20 cellular contexts compared by ENCODE assay signal in genomic region chr6:63652980-63653379, GRCh38. TPM values are rescaled to one million over a fixed set of nuclear protein-coding genes. Genes with fewer than 3 reads are reported as not detected.
DNase-seq lines count a peak whose midpoint lies in the region; ATAC-seq, FAIRE-seq and TF ChIP-seq lines count a peak whose summit lies in the region.
"Had no signal": no experiment of that assay in that cellular context is flagged by ENCODE, and none has a peak within 500 bp of the region (broad histone marks: within the 10 kb centered on the region; RNA-seq: fewer than 3 reads in every experiment).

No MANE protein-coding gene starts in this region.

- H2AFZ ChIP-seq in KMS-11 (ENCODE audit: low read depth), result no peak overlapping the region
- H2AFZ ChIP-seq in GM12878 (ENCODE audit: control insufficient read depth, low read depth, low read length), result no peak overlapping the region

- H3K4me1 ChIP-seq in KMS-11 (ENCODE audit: low read depth, poor library complexity, severe bottlenecking), result peaks cover 82% of the 10 kb centered on the region
- no peaks in the 10 kb centered on the region; the same call in 1 of the 2 replicates for H3K4me1 ChIP-seq in GM12878 (ENCODE audit: control insufficient read depth, insufficient read depth, low read length)
- peaks cover 0 to 35% (median 3%) of the 10 kb centered on the region in 4 donors for H3K4me1 ChIP-seq in Peyer's patch
- H3K4me1 ChIP-seq in testis, result peaks cover 7% of the 10 kb centered on the region
- H3K4me1 ChIP-seq: BE2C had no signal

- RAD21 ChIA-PET in GM12878 (lab: Charles Lee; ENCODE audit: unreplicated experiment), result no interaction called here

- TF ChIP-seq RAD21 in GM12878 (IDR thresholded peaks at IDR 0.05; ENCODE audit: insufficient read depth, low read depth, low read length), result no peak

- H3K79me2 ChIP-seq in KMS-11 (ENCODE audit: insufficient read depth, low read depth) (peaks cover 99% of the 10 kb centered on the region), GM12878 (ENCODE audit: control insufficient read depth, insufficient read depth, low read length) (peaks cover 93% of the 10 kb centered on the region)

- FAIRE-seq in GM12878 (lab: Jason Lieb, UNC), result no peak
- FAIRE-seq: A549, G401.6, H1 had no signal

- H3K9me3 ChIP-seq in GM12878 (replicated peaks; ENCODE audit: control insufficient read depth, insufficient read depth, low read length), result peaks cover 9% of the 10 kb centered on the region
- H3K9me3 ChIP-seq in Peyer's patch, result no peaks in the 10 kb centered on the region
- no peaks in the 10 kb centered on the region for H3K9me3 ChIP-seq in testis
- H3K9me3 ChIP-seq: BE2C had no signal

- POLR2A ChIA-PET in GM12878 (lab: Charles Lee), result interaction anchor here (0.6 to 0.7 kb wide), 2 partner anchors 27 to 604 kb away, joined by 3 to 4 read pairs; no protein-coding TSS in a partner anchor

- in situ Hi-C loops in GM12878 (cut with MboI), result no loop called here

- H3K4me2 ChIP-seq in KMS-11, result peak overlapping the region; percentile 31
- no peak overlapping the region for H3K4me2 ChIP-seq in GM12878 (ENCODE audit: control insufficient read depth, insufficient read depth)
- H3K4me2 ChIP-seq: A549 had no signal

- no peaks in the 10 kb centered on the region for H3K27me3 Mint-ChIP-seq in activated naive CD8-positive, alpha-beta T cell
- no peaks in the 10 kb centered on the region for H3K27me3 Mint-ChIP-seq in activated naive CD8-positive, alpha-beta T cell treated with anti-CD3 and anti-CD28 coated beads for 36 hours

- H4K20me1 ChIP-seq in KMS-11 (ENCODE audit: insufficient read depth) (0 out of 2 replicates have a peak, but pooled peaks cover 10% of the 10 kb centered on the region), GM12878 (ENCODE audit: control insufficient read depth, insufficient read depth) (no peaks in the 10 kb centered on the region)

- H3K9ac ChIP-seq in KMS-11 (no peak overlapping the region), GM12878 (ENCODE audit: control insufficient read depth, insufficient read depth, low read length) (no peak overlapping the region)

- no peaks in the 10 kb centered on the region for H3K9me3 Mint-ChIP-seq in activated naive CD8-positive, alpha-beta T cell (ENCODE audit: low read depth)
- H3K9me3 Mint-ChIP-seq in activated naive CD8-positive, alpha-beta T cell treated with anti-CD3 and anti-CD28 coated beads for 36 hours, result peaks cover 8% of the 10 kb centered on the region

- intact Hi-C loops in GM12878 (cut with micrococcal nuclease; ENCODE audit: unreplicated experiment) (no loop called here), testis (cut with DNase I; ENCODE audit: low total_unique reads) (no loop called here)

- no peak for DNase-seq in activated naive CD8-positive, alpha-beta T cell treated with anti-CD3 and anti-CD28 coated beads for 36 hours
- DNase-seq in GM12878 (ENCODE audit: low read depth, low spot score) (no peak), Peyer's patch (no peak), testis (no peak), NCI-H1048 (lab: John Stamatoyannopoulos, UW) (no peak)
- DNase-seq: BE2C, Calu3, IMR-90, NCI-H1417 treated with DMSO at 0.1 percent for 48 hours, NCI-H187 treated with DMSO at 0.1 percent for 48 hours, NCI-H2107, NCI-H446 treated with DMSO at 0.1 percent for 48 hours, NCI-H526 treated with DMSO at 0.1 percent for 48 hours, Right ventricle myocardium superior had no signal

- BruUV-seq in GM12878 (replicated peaks; lab: Mats Ljungman, UMichigan), result no TSS peak

- H3K27ac ChIP-seq in KMS-11 (no peak overlapping the region), GM12878 (ENCODE audit: control insufficient read depth, insufficient read depth) (no peak overlapping the region), Peyer's patch (no peak overlapping the region), testis (no peak overlapping the region)
- H3K27ac ChIP-seq: A549 had no signal

- TF ChIP-seq CTCF in KMS-11 (conservative IDR thresholded peaks at IDR 0.05; ENCODE audit: low read depth, low read length) (no peak), GM12878 (IDR thresholded peaks at IDR 0.05 in 2 of 3, conservative IDR thresholded peaks at IDR 0.05 in 1 of 3; ENCODE audit: control insufficient read depth in 2 of 3, extremely low read depth in 1 of 3, insufficient read depth in 1 of 3, low read depth in 3 of 3, low read length in 3 of 3) (no peak), Peyer's patch (IDR thresholded peaks at IDR 0.05) (no peak), testis (IDR thresholded peaks at IDR 0.05) (no peak)

- peak overlapping the region; percentile 6 for H3K4me3 Mint-ChIP-seq in activated naive CD8-positive, alpha-beta T cell
- no peak overlapping the region for H3K4me3 Mint-ChIP-seq in activated naive CD8-positive, alpha-beta T cell treated with anti-CD3 and anti-CD28 coated beads for 36 hours

- WGBS in GM12878 (ENCODE audit: insufficient coverage, insufficient replicate concordance, low lambda C conversion rate, missing lambda C conversion rate), result 51% methylated on average over 2 of the region's 2 CpGs
- 58 to 65% methylated on average over 2 of the region's 2 CpGs for WGBS in testis, 2 donors

- H3K4me3 ChIP-seq in KMS-11 (IDR thresholded peaks at IDR 0.05; ENCODE audit: insufficient read depth, low read depth, low read length) (no peak overlapping the region), GM12878 (no peak overlapping the region), Peyer's patch (no peak overlapping the region), testis (no peak overlapping the region)
- H3K4me3 ChIP-seq: A549 had no signal

- no peak for TF ChIP-seq EP300 in GM12878 (IDR thresholded peaks at IDR 0.05; ENCODE audit: borderline replicate concordance in 1 of 2, control insufficient read depth in 1 of 2, low read depth in 2 of 2, low read length in 2 of 2)

- no peak for ATAC-seq in GM12878
- ATAC-seq: A549, HCT116 had no signal

- peak overlapping the region; percentile 46 for H3K27ac Mint-ChIP-seq in activated naive CD8-positive, alpha-beta T cell
- H3K27ac Mint-ChIP-seq in activated naive CD8-positive, alpha-beta T cell treated with anti-CD3 and anti-CD28 coated beads for 36 hours, result no peak overlapping the region

- no peaks in the 10 kb centered on the region for H3K27me3 ChIP-seq in KMS-11 (ENCODE audit: insufficient read depth, low read depth)
- no peaks in the 10 kb centered on the region for H3K27me3 ChIP-seq in GM12878 (replicated peaks in 1 of 2; ENCODE audit: control insufficient read depth in 2 of 2, insufficient read depth in 2 of 2, low read length in 1 of 2)
- no peaks in the 10 kb centered on the region for H3K27me3 ChIP-seq in Peyer's patch
- H3K27me3 ChIP-seq in testis, result no peaks in the 10 kb centered on the region
- H3K27me3 ChIP-seq: BE2C had no signal

- peaks cover 84% of the 10 kb centered on the region for H3K4me1 Mint-ChIP-seq in activated naive CD8-positive, alpha-beta T cell (ENCODE audit: low read depth)
- H3K4me1 Mint-ChIP-seq in activated naive CD8-positive, alpha-beta T cell treated with anti-CD3 and anti-CD28 coated beads for 36 hours, result peaks cover 62% of the 10 kb centered on the region

- H3K36me3 ChIP-seq in KMS-11 (ENCODE audit: insufficient read depth) (no peaks in the 10 kb centered on the region), GM12878 (ENCODE audit: control insufficient read depth in 2 of 2, insufficient read depth in 2 of 2, low read length in 1 of 2) (peaks cover 0 to 8% of the 10 kb centered on the region in 2 experiments; a peak in 2 of 4 replicates), Peyer's patch (no peaks in the 10 kb centered on the region), testis (ENCODE audit: low read depth, missing control alignments) (no peaks in the 10 kb centered on the region)
- H3K36me3 ChIP-seq: BE2C had no signal

- TF ChIP-seq POLR2A in GM12878 (IDR thresholded peaks at IDR 0.05; ENCODE audit: low read depth, low read length) (no peak), Peyer's patch (IDR thresholded peaks at IDR 0.05) (no peak), testis (IDR thresholded peaks at IDR 0.05) (no peak)

- CTCF ChIA-PET in GM12878 (lab: Yijun Ruan, JAX), result no interaction called here

- H3K36me3 Mint-ChIP-seq in activated naive CD8-positive, alpha-beta T cell, result peaks cover 5% of the 10 kb centered on the region
- peaks cover 33% of the 10 kb centered on the region for H3K36me3 Mint-ChIP-seq in activated naive CD8-positive, alpha-beta T cell treated with anti-CD3 and anti-CD28 coated beads for 36 hours

- SMC1A ChIA-PET in GM12878 (lab: Charles Lee; ENCODE audit: uncharacterized antibody, unreplicated experiment), result interaction anchor here (0.7 to 1.0 kb wide), 3 partner anchors 37 to 625 kb away, joined by 3 read pairs; no protein-coding TSS in a partner anchor

TF ChIP-seq in GM12878, 131 proteins besides CTCF, POLR2A, EP300 and RAD21:
- TF ChIP-seq MEF2A (IDR thresholded peaks at IDR 0.05; ENCODE audit: insufficient read depth, low read depth, low read length), result peak; percentile 64; the same call in 1 of the 2 replicates
- peak; percentile 59 for TF ChIP-seq RUNX3 (IDR thresholded peaks at IDR 0.05; ENCODE audit: low read length)
- TF ChIP-seq ZNF384 (IDR thresholded peaks at IDR 0.05; ENCODE audit: borderline replicate concordance, low read depth, low read length), result peak; percentile 40; the same call in 1 of the 2 replicates
- 0 out of 2 replicates have a peak, but pooled peaks have one; percentile 37 for TF ChIP-seq NBN (IDR thresholded peaks at IDR 0.05)
- TF ChIP-seq DPF2 (IDR thresholded peaks at IDR 0.05), result no peak

RNA-seq across cellular contexts. Expression of gene PHF3, which starts 17.4 kb away (rescaled TPM):
- total RNA-seq in activated naive CD8-positive, alpha-beta T cell treated with anti-CD3 and anti-CD28 coated beads for 36 hours, result 10 to 100 TPM; 46.2 to 48.5 TPM
- 223 and 233 TPM in 2 replicates for total RNA-seq in GM12878 (2013; cell fraction: nucleolus; rRNA removed)
- total RNA-seq in GM12878 (2014; rRNA removed) (38.2 and 43.6 TPM in 2 replicates), GM12878 (2014; rRNA removed; fragmentation: Illumina TruSeq; extraction: Trizol) (59.3 and 61.5 TPM in 2 replicates), GM12878 (2021) (39.4 and 41.1 TPM in 2 replicates), Peyer's patch (100 to 1,000 TPM in 1 of 4 donors, 10 to 100 TPM in 3; 62.1 to 150 (median 78.2) TPM), testis (10 to 100 TPM; 76.1 to 82.4 TPM)
- polyA plus RNA-seq in GM12878 (2011; ENCODE audit: low read depth), result 12.7 TPM
- polyA plus RNA-seq in GM12878 (2011; rRNA removed) (29.0 and 48.5 TPM in 2 replicates), GM12878 (2014; fragmentation: Illumina TruSeq; extraction: Trizol) (34.3 and 42.9 TPM in 2 replicates), GM12878 (2014; fragmentation: Nextera tagmentation; extraction: Ambion mirVana) (1 to 10 TPM; 8.3 to 9.5 TPM), GM12878 (2014; rRNA removed) (17.2 and 18.6 TPM in 2 replicates), GM12878 (2016; fragmentation: Nextera tagmentation; extraction: Ambion mirVana) (10 to 100 TPM; 18.2 to 24.2 TPM), testis (ENCODE audit: insufficient read depth, low read depth, low replicate concordance) (18.7 TPM)
- 6.4 and 7.9 TPM in 2 replicates for polyA plus RNA-seq in GM12878 (2011; cell fraction: cytosol; rRNA removed)
- polyA plus RNA-seq in GM12878 (2011; cell fraction: nucleus; rRNA removed), result 79.7 and 85.1 TPM in 2 replicates
- polyA plus RNA-seq in GM12878 (2012), result 20.3 and 28.3 TPM in 2 replicates
- 33.7 and 44.9 TPM in 2 replicates for polyA minus RNA-seq in GM12878 (2011; rRNA and poly(A)+ RNA removed)
- 15.9 and 17.9 TPM in 2 replicates for polyA minus RNA-seq in GM12878 (2011; cell fraction: cytosol; rRNA and poly(A)+ RNA removed)
- polyA minus RNA-seq in GM12878 (2011; cell fraction: nucleus; rRNA and poly(A)+ RNA removed), result 92.0 and 133 TPM in 2 replicates
